ENCODE assay signal across 11 cellular contexts in the genomic region with DNA sequence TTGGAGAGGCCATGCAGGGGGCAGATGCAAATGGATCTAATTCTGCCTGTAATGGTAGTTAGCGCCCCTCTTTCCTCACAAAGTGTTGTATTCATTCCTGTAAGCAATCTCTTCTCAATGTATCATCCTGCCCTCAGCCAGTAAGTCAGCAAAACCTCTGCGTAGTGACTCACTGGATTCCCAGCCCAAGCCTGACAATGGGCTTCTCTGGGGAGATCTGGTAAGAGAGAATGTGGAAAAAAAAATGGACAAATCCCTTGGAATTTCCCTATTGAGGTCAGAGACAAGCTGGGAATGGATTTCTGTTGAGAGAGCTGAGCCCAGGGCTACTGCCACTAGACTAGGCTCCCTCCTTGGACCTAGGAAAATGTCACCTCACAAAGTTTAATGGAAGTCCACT. TPM values are rescaled to one million over a fixed set of nuclear protein-coding genes. Genes with fewer than 3 reads are reported as not detected.
DNase-seq lines count a peak whose midpoint lies in the region; TF ChIP-seq lines count a peak whose summit lies in the region.
"Had no signal": no experiment of that assay in that cellular context is flagged by ENCODE, and none has a peak within 500 bp of the region (broad histone marks: within the 10 kb centered on the region; RNA-seq: fewer than 3 reads in every experiment).

No MANE protein-coding gene starts in this region.

- H3K27ac ChIP-seq in mesodermal cell (ENCODE audit: low read depth, low read length, severe bottlenecking) (peak overlapping the region; percentile 89), prostate gland (no peak overlapping the region)
- H3K27ac ChIP-seq: right lobe of liver had no signal

- peaks cover 7% of the 10 kb centered on the region for H3K4me1 ChIP-seq in mesodermal cell (ENCODE audit: control insufficient read depth, insufficient read depth, low read length, poor library complexity, severe bottlenecking)
- H3K4me1 ChIP-seq in prostate gland (replicated peaks) = no peaks in the 10 kb centered on the region
- H3K4me1 ChIP-seq: right lobe of liver had no signal

- no peaks in the 10 kb centered on the region for H3K9me3 ChIP-seq in mesodermal cell (ENCODE audit: control insufficient read depth, low read length)
- H3K9me3 ChIP-seq in prostate gland = no peaks in the 10 kb centered on the region
- H3K9me3 ChIP-seq: right lobe of liver had no signal

- no peak overlapping the region for H3K4me3 ChIP-seq in mesodermal cell (ENCODE audit: extremely low read depth, insufficient read depth, low read length, poor library complexity, severe bottlenecking)
- H3K4me3 ChIP-seq in prostate gland = no peak overlapping the region
- H3K4me3 ChIP-seq: right lobe of liver had no signal

- WGBS in mesodermal cell (ENCODE audit: insufficient coverage in 2 of 2), 2 experiments = 94% methylated on average over 2 of the region's 2 CpGs; no CpG with 5 or more reads in 1 of the 2 experiments
- WGBS in prostate gland = 93% methylated on average over 2 of the region's 2 CpGs

- H3K36me3 ChIP-seq in mesodermal cell (ENCODE audit: control insufficient read depth, insufficient read depth, low read length) = peaks cover 73% of the 10 kb centered on the region
- H3K36me3 ChIP-seq in prostate gland = no peaks in the 10 kb centered on the region

- DNase-seq in Caki2 (ENCODE audit: low read depth) (peak; percentile 72), RKO (ENCODE audit: low spot score) (peak; percentile 25), dedifferentiated amniotic fluid mesenchymal stem cell (ENCODE audit: extremely low spot score) (peak; percentile 83), prostate gland (ENCODE audit: low spot score) (no peak), G401 (ENCODE audit: low spot score) (no peak), DMS 273 treated with DMSO at 0.1 percent for 48 hours (lab: John Stamatoyannopoulos, UW) (no peak)
- no peak for DNase-seq in stimulated activated CD8-positive, alpha-beta memory T cell treated with anti-CD3 and anti-CD28 coated beads, Interleukin-4, amount 100 ng/mL, for 48 hours
- DNase-seq: activated effector memory CD4-positive, alpha-beta T cell treated with Interleukin-2 at 50 U/mL for 16 hours; OCI-M1; right lobe of liver had no signal

- intact Hi-C loops in prostate gland (cut with DNase I) = no loop called here

- in situ Hi-C loops in Caki2 (cut with HindIII; ENCODE audit: low pct_unique_long_range_greater_than_20kb, low sequenced_read_pairs) = no loop called here
- in situ Hi-C loops in G401 (cut with HindIII; ENCODE audit: low sequenced_read_pairs) = no loop called here

- H3K27me3 ChIP-seq in prostate gland (replicated peaks; ENCODE audit: insufficient read depth) = no peaks in the 10 kb centered on the region
- H3K27me3 ChIP-seq: right lobe of liver had no signal

- no peak for TF ChIP-seq POLR2A in prostate gland (IDR thresholded peaks at IDR 0.05)

- no peak for TF ChIP-seq CTCF in prostate gland (IDR thresholded peaks at IDR 0.05)

RNA-seq across cellular contexts. Expression of a gene that starts 25.4 kb away (rescaled TPM):
- 64.3 and 86.5 TPM in 2 replicates for total RNA-seq in Caki2 (2014; rRNA removed; shearing (Covaris generic); ENCODE audit: low replicate concordance)
- polyA plus RNA-seq in mesodermal cell (2013, experiment 1 of 2) = 42.2 TPM
- 40.8 TPM for polyA plus RNA-seq in mesodermal cell (2013, experiment 2 of 2)
- total RNA-seq in prostate gland = 100 to 1,000 TPM in 1 of 2 donors, 10 to 100 TPM in 1; 74.6 to 102 TPM
- 61.4 and 71.7 TPM in 2 replicates for total RNA-seq in G401 (2014; rRNA removed; shearing (Covaris generic))

Comparison
In these comparisons a context has a peak if more than half of its experiments do, and no peak if none do; other contexts are left out.
1. DNase-seq: peak in Caki2 (single experiment), RKO (single experiment) and dedifferentiated amniotic fluid mesenchymal stem cell (single experiment); none in prostate gland (single experiment), stimulated activated CD8-positive, alpha-beta memory T cell treated with anti-CD3 and anti-CD28 coated beads, Interleukin-4, amount 100 ng/mL, for 48 hours (single experiment), G401 (single experiment) and DMS 273 treated with DMSO at 0.1 percent for 48 hours (single experiment).